Comparison of ENCODE assay signal across 8 cellular contexts in the genomic region with DNA sequence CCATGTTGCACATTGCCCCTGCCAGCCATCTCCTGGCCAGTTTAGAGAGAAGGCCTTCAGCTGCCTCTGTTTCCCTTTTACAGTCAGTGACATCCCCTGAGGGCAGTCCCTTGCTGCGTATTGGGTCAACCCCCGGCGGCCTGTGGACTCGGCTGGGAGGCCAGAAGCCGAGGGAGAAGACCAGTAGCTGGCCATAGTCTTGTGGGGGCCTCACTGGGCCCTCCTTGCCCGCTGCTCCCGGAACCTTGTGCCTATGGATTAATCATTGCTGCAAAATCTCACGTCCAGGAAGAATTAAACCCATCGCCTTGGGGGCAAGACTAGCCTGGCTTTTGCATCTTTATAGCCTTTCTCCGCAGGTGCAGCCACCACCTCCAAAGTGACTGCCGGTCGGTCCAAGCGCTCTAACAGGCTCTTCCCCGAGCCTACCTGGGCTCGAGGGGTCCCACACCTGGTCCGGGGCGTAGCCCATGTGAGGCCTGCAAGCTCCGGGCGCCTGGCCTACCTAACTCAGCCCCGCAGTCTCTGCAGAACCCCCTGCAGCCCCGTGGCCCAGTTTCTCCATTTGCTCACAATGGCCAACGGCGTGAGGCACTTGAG. TPM values are rescaled to one million over a fixed set of nuclear protein-coding genes. Genes with fewer than 3 reads are reported as not detected.
DNase-seq lines count a peak whose midpoint lies in the region; ATAC-seq and TF ChIP-seq lines count a peak whose summit lies in the region.

No MANE protein-coding gene starts in this region.

- H3K27me3 ChIP-seq in BJ (ENCODE audit: control insufficient read depth, insufficient read depth, low read length), result no peaks in the 10 kb centered on the region
- H3K27me3 ChIP-seq in dorsolateral prefrontal cortex, result no peaks in the 10 kb centered on the region

- peak overlapping the region; percentile 92 to 96 (median 94) for H3K4me3 Mint-ChIP-seq in IgD-negative memory B cell
- H3K4me3 Mint-ChIP-seq in nephron, result peak overlapping the region; percentile 92 to 94 (median 94)

- H3K27ac ChIP-seq in dorsolateral prefrontal cortex, result peak overlapping the region in 37 of 59 donors; percentile 12 to 84 (median 60)

- H3K27ac Mint-ChIP-seq in IgD-negative memory B cell (peak overlapping the region in 1 of 3 donors; percentile 90), nephron (no peak overlapping the region)

- ATAC-seq in HG02870 (IDR thresholded peaks at IDR 0.05; ENCODE audit: unreplicated experiment) (no peak), GM21423 (IDR thresholded peaks at IDR 0.05; ENCODE audit: unreplicated experiment) (no peak), GM19328 (IDR thresholded peaks at IDR 0.05; ENCODE audit: unreplicated experiment) (no peak)

- H3K4me3 ChIP-seq in BJ (ENCODE audit: low read depth, low read length), result peak overlapping the region; percentile 92
- H3K4me3 ChIP-seq in dorsolateral prefrontal cortex, result peak overlapping the region; percentile 51 to 91 (median 78)

- H3K36me3 Mint-ChIP-seq in IgD-negative memory B cell, result peaks cover 2% of the 10 kb centered on the region
- H3K36me3 Mint-ChIP-seq in nephron (ENCODE audit: low read depth), result no peaks in the 10 kb centered on the region

- peaks cover 19% of the 10 kb centered on the region for H3K36me3 ChIP-seq in BJ (ENCODE audit: control insufficient read depth, insufficient read depth, low read length)

- POLR2A ChIA-PET in BJ (lab: Charles Lee), result interaction anchor here (0.6 to 1.5 kb wide), 4 partner anchors 10 to 43 kb away, joined by 4 to 8 read pairs (median 6); no protein-coding TSS in a partner anchor

- H3K9me3 Mint-ChIP-seq in IgD-negative memory B cell, result peaks cover 0 to 2% (median 0%) of the 10 kb centered on the region in 3 donors
- H3K9me3 Mint-ChIP-seq in nephron, result no peaks in the 10 kb centered on the region

- H3K27me3 Mint-ChIP-seq in IgD-negative memory B cell (peaks cover 6% of the 10 kb centered on the region), nephron (ENCODE audit: low read depth) (peaks cover 39% of the 10 kb centered on the region)

- CTCF ChIA-PET in BJ (lab: Yijun Ruan, JAX), result interaction anchor here (0.6 to 7.8 kb wide), 8 partner anchors 10 to 92 kb away, joined by 3 to 77 read pairs (median 3); no protein-coding TSS in a partner anchor

- TF ChIP-seq CTCF in BJ (IDR thresholded peaks at IDR 0.05; ENCODE audit: insufficient read depth, low read depth, low read length), result no peak
- TF ChIP-seq CTCF in dorsolateral prefrontal cortex (IDR thresholded peaks at IDR 0.05 in 54 of 56, conservative IDR thresholded peaks at IDR 0.05 in 2 of 56; ENCODE audit: low read depth in 1 of 56, partially characterized antibody in 56 of 56), result no peak
- no peak for TF ChIP-seq CTCF in nephron (IDR thresholded peaks at IDR 0.05; ENCODE audit: unreplicated experiment in 3 of 3)

- DNase-seq in BJ (ENCODE audit: low read depth) (no peak), dorsolateral prefrontal cortex (no peak), pons (ENCODE audit: low spot score) (no peak)

- peaks cover 4 to 12% (median 6%) of the 10 kb centered on the region in 3 donors for H3K4me1 Mint-ChIP-seq in IgD-negative memory B cell
- H3K4me1 Mint-ChIP-seq in nephron, result peaks cover 18% of the 10 kb centered on the region

- intact Hi-C loops in dorsolateral prefrontal cortex (cut with DNase I), result no loop called here

RNA-seq across cellular contexts. Expression of gene CHAC1, which starts 0.9 kb away (rescaled TPM):
- polyA plus RNA-seq in BJ (2011; rRNA removed) (107 and 155 TPM in 2 replicates), IgD-negative memory B cell (0.84 TPM)
- 73.7 and 158 TPM in 2 replicates for polyA minus RNA-seq in BJ (2011; rRNA and poly(A)+ RNA removed)
- total RNA-seq in dorsolateral prefrontal cortex, result 10 to 100 TPM in 48 of 120 experiments, 1 to 10 TPM in 72; 2.8 to 19.8 (median 9.3) TPM

RNA-seq across cellular contexts. Expression of gene DLL4, which starts 23.3 kb away (rescaled TPM):
- 0.32 and 0.47 TPM in 2 replicates for polyA plus RNA-seq in BJ (2011; rRNA removed)
- polyA minus RNA-seq in BJ (2011; rRNA and poly(A)+ RNA removed), result 0.46 and 0.76 TPM in 2 replicates
- polyA plus RNA-seq in IgD-negative memory B cell, result not detected
- 10 to 100 TPM in 41 of 120 experiments, 1 to 10 TPM in 79; 2.2 to 25.3 (median 7.9) TPM for total RNA-seq in dorsolateral prefrontal cortex

RNA-seq across cellular contexts. Expression of gene VPS18, which starts 58.2 kb away (rescaled TPM):
- polyA plus RNA-seq in BJ (2011; rRNA removed) (18.2 and 28.4 TPM in 2 replicates), IgD-negative memory B cell (27.0 TPM)
- polyA minus RNA-seq in BJ (2011; rRNA and poly(A)+ RNA removed), result 39.8 and 61.1 TPM in 2 replicates
- 10 to 100 TPM; 19.3 to 39.4 (median 29.9) TPM for total RNA-seq in dorsolateral prefrontal cortex

Comparison
In these comparisons a context has a peak if more than half of its experiments do, and no peak if none do; other contexts are left out.
1. RNA of gene CHAC1, which starts 0.9 kb away (polyA plus RNA-seq): 107 to 155 TPM in BJ; 0.84 TPM in IgD-negative memory B cell (single experiment); every median in the first group is over 10 times any median in the second.